ENCODE assay signal across 8 cellular contexts in genomic region chr11:66316849-66317251, GRCh38. TPM values are rescaled to one million over a fixed set of nuclear protein-coding genes. Genes with fewer than 3 reads are reported as not detected.
DNase-seq lines count a peak whose midpoint lies in the region; ATAC-seq and TF ChIP-seq lines count a peak whose summit lies in the region.

Gene CD248, minus strand, starts transcription at chr11:66317044. Its CDS starts 17 bp downstream, at chr11:66317027.

- H3K4me3 ChIP-seq in colonic mucosa (peak within 1 kb of the TSS; percentile 31), mesenchymal stem cell (ENCODE audit: insufficient read depth in 1 of 2, low read depth in 1 of 2, low read length in 2 of 2) (peak within 1 kb of the TSS; percentile 23 to 99)

- peak within 1 kb of the TSS; percentile 95 for H4K8ac ChIP-seq in mesenchymal stem cell (ENCODE audit: low read length)

- H3K27ac Mint-ChIP-seq in activated CD8-positive, alpha-beta memory T cell treated with anti-CD3 and anti-CD28 coated beads, Interleukin-2, amount 10 ng/mL, durations not matched to agents 7 days and 5 days = peak within 1 kb of the TSS; percentile 99

- H3K27me3 ChIP-seq in colonic mucosa (no peaks in the 10 kb centered on the region), mesenchymal stem cell (ENCODE audit: control insufficient read depth in 1 of 2, insufficient read depth in 1 of 2, low read length in 2 of 2) (no peaks in the 10 kb centered on the region), foreskin keratinocyte (peaks cover 20% of the 10 kb centered on the region)

- peak within 1 kb of the TSS; percentile 87 for H2BK15ac ChIP-seq in mesenchymal stem cell (ENCODE audit: low read depth, poor library complexity, severe bottlenecking)

- peak within 1 kb of the TSS; percentile 99 for H2BK120ac ChIP-seq in mesenchymal stem cell (ENCODE audit: low read depth, low read length)

- peaks cover 2% of the 10 kb centered on the region for H3K9me3 Mint-ChIP-seq in activated CD8-positive, alpha-beta memory T cell treated with anti-CD3 and anti-CD28 coated beads, Interleukin-2, amount 10 ng/mL, durations not matched to agents 7 days and 5 days (ENCODE audit: low read depth)

- H3K18ac ChIP-seq in mesenchymal stem cell (ENCODE audit: low read depth in 1 of 2, low read length in 2 of 2) = peak within 1 kb of the TSS; percentile 96 to 99

- H2AK5ac ChIP-seq in mesenchymal stem cell (ENCODE audit: low read length, severe bottlenecking) = peak within 1 kb of the TSS; percentile 49

- CTCF ChIA-PET in activated CD8-positive, alpha-beta memory T cell treated with anti-CD3 and anti-CD28 coated beads, Interleukin-2, amount 10 ng/mL, durations not matched to agents 7 days and 5 days (lab: Charles Lee) = interaction anchor here (0.8 to 2.7 kb wide), 9 partner anchors 10 to 122 kb away, joined by 3 to 14 read pairs (median 4); partner anchors contain the start of genes MRPL11, RIN1 and YIF1A

- peaks cover 20% of the 10 kb centered on the region for H3K36me3 Mint-ChIP-seq in activated CD8-positive, alpha-beta memory T cell treated with anti-CD3 and anti-CD28 coated beads, Interleukin-2, amount 10 ng/mL, durations not matched to agents 7 days and 5 days

- 22% methylated on average over 22 of the region's 29 CpGs for WGBS in mesenchymal stem cell

- H2BK12ac ChIP-seq in mesenchymal stem cell (ENCODE audit: low read length in 2 of 2) = peak within 1 kb of the TSS; percentile 90 to 99

- peak within 1 kb of the TSS; percentile 69 for H3K4me3 Mint-ChIP-seq in activated CD8-positive, alpha-beta memory T cell treated with anti-CD3 and anti-CD28 coated beads, Interleukin-2, amount 10 ng/mL, durations not matched to agents 7 days and 5 days

- peaks cover 5% of the 10 kb centered on the region for H3K4me1 ChIP-seq in colonic mucosa
- peaks cover 51% of the 10 kb centered on the region for H3K4me1 ChIP-seq in mesenchymal stem cell (ENCODE audit: control insufficient read depth, insufficient read depth, low read depth, low read length)
- H3K4me1 ChIP-seq in foreskin keratinocyte = no peaks in the 10 kb centered on the region

- peaks cover 59% of the 10 kb centered on the region for H3K4me1 Mint-ChIP-seq in activated CD8-positive, alpha-beta memory T cell treated with anti-CD3 and anti-CD28 coated beads, Interleukin-2, amount 10 ng/mL, durations not matched to agents 7 days and 5 days

- H3K9ac ChIP-seq in colonic mucosa (ENCODE audit: low read depth in 2 of 2, low read length in 2 of 2) = peak within 1 kb of the TSS; percentile 66
- H3K9ac ChIP-seq in mesenchymal stem cell (ENCODE audit: low read length) = peak within 1 kb of the TSS; percentile 94

- peak within 1 kb of the TSS; percentile 57 for H3K27ac ChIP-seq in colonic mucosa
- H3K27ac ChIP-seq in mesenchymal stem cell (ENCODE audit: low read length, poor library complexity, severe bottlenecking) = peak within 1 kb of the TSS; percentile 67
- H3K27ac ChIP-seq in foreskin keratinocyte = no peak within 1 kb of the TSS

- H4K91ac ChIP-seq in mesenchymal stem cell (ENCODE audit: low read length) = peak within 1 kb of the TSS; percentile 100

- H3K4ac ChIP-seq in mesenchymal stem cell (ENCODE audit: low read depth in 1 of 2, low read length in 2 of 2) = peak within 1 kb of the TSS; percentile 95 to 96

- no peaks in the 10 kb centered on the region for H3K27me3 Mint-ChIP-seq in activated CD8-positive, alpha-beta memory T cell treated with anti-CD3 and anti-CD28 coated beads, Interleukin-2, amount 10 ng/mL, durations not matched to agents 7 days and 5 days

- H3K36me3 ChIP-seq in colonic mucosa (no peaks in the 10 kb centered on the region), mesenchymal stem cell (ENCODE audit: control insufficient read depth in 1 of 2, insufficient read depth in 2 of 2, low read depth in 1 of 2, low read length in 2 of 2) (peaks cover 8 to 17% of the 10 kb centered on the region in 2 experiments)

- H3K4me2 ChIP-seq in mesenchymal stem cell (ENCODE audit: low read length, poor library complexity, severe bottlenecking) = peak within 1 kb of the TSS; percentile 69

- DNase-seq in activated CD8-positive, alpha-beta memory T cell treated with anti-CD3 and anti-CD28 coated beads, Interleukin-2, amount 10 ng/mL, durations not matched to agents 7 days and 5 days = peak; percentile 68
- no peak for DNase-seq in activated CD8-positive, alpha-beta memory T cell treated with anti-CD3 and anti-CD28 coated beads, Interleukin-2, amount 50 U/mL, for 4 hours
- DNase-seq in colonic mucosa (peak; percentile 47), mesenchymal stem cell (peak; percentile 82), ureter (ENCODE audit: low spot score) (peak; percentile 78), NOMO-1 (lab: John Stamatoyannopoulos, UW; ENCODE audit: unreplicated experiment in 2 of 2) (no peak), GM19240 (ENCODE audit: insufficient read length, low spot score) (no peak), foreskin keratinocyte (no peak)

- peak within 1 kb of the TSS in 1 of 2 experiments; percentile 94 for H3K23ac ChIP-seq in mesenchymal stem cell (ENCODE audit: low read length in 2 of 2)

- peak; percentile 8 for ATAC-seq in activated CD8-positive, alpha-beta memory T cell treated with anti-CD3 and anti-CD28 coated beads, Interleukin-2, amount 10 ng/mL, durations not matched to agents 7 days and 5 days
- no peak for ATAC-seq in foreskin keratinocyte

- H3K14ac ChIP-seq in mesenchymal stem cell (ENCODE audit: low read length in 2 of 2) = peak within 1 kb of the TSS in 1 of 2 experiments; percentile 98

- H3K79me1 ChIP-seq in mesenchymal stem cell (replicated peaks; ENCODE audit: low read length, poor library complexity, severe bottlenecking) = peaks cover 5% of the 10 kb centered on the region

- no peak within 1 kb of the TSS for H2BK5ac ChIP-seq in mesenchymal stem cell (ENCODE audit: low read depth, low read length, poor library complexity, severe bottlenecking)

- peak within 1 kb of the TSS; percentile 36 for H2AFZ ChIP-seq in mesenchymal stem cell (ENCODE audit: low read depth, low read length)

- TF ChIP-seq CTCF in colonic mucosa (IDR thresholded peaks at IDR 0.05) = no peak
- no peak for TF ChIP-seq CTCF in foreskin keratinocyte (conservative IDR thresholded peaks at IDR 0.05)

- H3K9me3 ChIP-seq in colonic mucosa (no peaks in the 10 kb centered on the region), mesenchymal stem cell (ENCODE audit: control insufficient read depth, low read length) (no peaks in the 10 kb centered on the region)

- intact Hi-C loops in colonic mucosa (cut with DNase I) = no loop called here

RNA-seq across cellular contexts. Expression of gene CD248, which starts in this region (rescaled TPM):
- total RNA-seq in activated CD8-positive, alpha-beta memory T cell treated with anti-CD3 and anti-CD28 coated beads, Interleukin-2, amount 10 ng/mL, durations not matched to agents 7 days and 5 days = 10 to 100 TPM; 16.8 to 35.5 TPM
- total RNA-seq in colonic mucosa (1 to 10 TPM; 4.9 to 8.8 TPM), ureter (49.2 TPM), foreskin keratinocyte (not detected in 2 replicates)
- 318 TPM for polyA plus RNA-seq in mesenchymal stem cell (2013, experiment 1 of 2)
- 313 TPM for polyA plus RNA-seq in mesenchymal stem cell (2013, experiment 2 of 2)
- 0.04 and 0.08 TPM in 2 replicates for polyA plus RNA-seq in foreskin keratinocyte

Comparison
In these comparisons a context has a peak if more than half of its experiments do, and no peak if none do; other contexts are left out.
1. DNase-seq: peak in activated CD8-positive, alpha-beta memory T cell treated with anti-CD3 and anti-CD28 coated beads, Interleukin-2, amount 10 ng/mL, durations not matched to agents 7 days and 5 days (single experiment), colonic mucosa (single experiment), mesenchymal stem cell (single experiment) and ureter (single experiment); none in activated CD8-positive, alpha-beta memory T cell treated with anti-CD3 and anti-CD28 coated beads, Interleukin-2, amount 50 U/mL, for 4 hours (single experiment), NOMO-1 (0 of 2), GM19240 (single experiment) and foreskin keratinocyte (0 of 2).